Comparison of ENCODE assay signal across 8 cellular contexts in the genomic region with DNA sequence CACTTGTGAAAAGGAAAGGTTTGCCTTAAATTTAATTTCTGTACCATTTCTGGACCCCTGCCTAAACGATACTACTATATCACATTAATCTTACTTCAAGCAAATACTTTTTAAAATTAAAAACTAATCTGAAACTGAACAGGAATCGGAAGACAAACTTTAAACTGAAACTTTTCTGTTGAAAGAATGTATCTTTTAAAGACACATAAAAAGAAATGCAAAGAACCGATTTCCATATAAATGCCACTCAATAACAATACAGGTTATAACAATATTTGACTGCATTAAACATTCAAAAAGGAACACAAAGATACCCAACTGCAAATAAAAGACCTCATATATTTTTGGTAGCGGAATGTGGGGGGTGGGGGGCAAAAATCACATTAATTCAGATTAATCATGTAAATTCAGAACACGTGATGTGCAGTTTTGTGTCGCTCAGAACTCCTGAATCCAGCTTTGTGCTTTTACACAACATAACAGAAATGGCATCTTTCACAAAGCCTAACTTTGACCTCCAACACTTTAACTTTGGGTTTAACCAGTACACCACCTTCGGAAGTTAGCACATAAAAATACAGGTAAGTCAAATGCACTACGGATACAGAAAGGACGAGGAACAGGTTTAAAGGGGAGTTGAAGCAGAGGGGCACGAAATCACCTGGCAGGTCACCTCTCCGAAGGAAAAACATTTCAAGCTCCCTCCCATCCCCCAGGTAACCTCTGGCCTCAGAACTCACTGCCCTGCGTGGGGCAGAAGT. TPM values are rescaled to one million over a fixed set of nuclear protein-coding genes. Genes with fewer than 3 reads are reported as not detected.
DNase-seq lines count a peak whose midpoint lies in the region; ATAC-seq and TF ChIP-seq lines count a peak whose summit lies in the region.

No MANE protein-coding gene starts in this region.

- H3K27ac ChIP-seq in ectodermal cell (ENCODE audit: insufficient read depth, low read depth, low read length, poor library complexity, severe bottlenecking): no peak overlapping the region

- H3K27me3 ChIP-seq in BE2C (no peaks in the 10 kb centered on the region), MG63 (no peaks in the 10 kb centered on the region), ectodermal cell (ENCODE audit: control insufficient read depth, insufficient read depth, low read length, poor library complexity, severe bottlenecking) (peaks cover 29% of the 10 kb centered on the region)

- no peaks in the 10 kb centered on the region for H3K36me3 Mint-ChIP-seq in nephron (ENCODE audit: low read depth)

- H3K4me3 ChIP-seq in BE2C (ENCODE audit: low read depth, low read length) (peak overlapping the region; percentile 88), MG63 (peak overlapping the region; percentile 47), ectodermal cell (ENCODE audit: insufficient read depth, low read depth, low read length) (peak overlapping the region; percentile 81)

- TF ChIP-seq CTCF in BE2C (IDR thresholded peaks at IDR 0.05; ENCODE audit: low read depth, low read length) (no peak), nephron (IDR thresholded peaks at IDR 0.05; ENCODE audit: unreplicated experiment in 3 of 3) (no peak)

- 15 to 19% methylated on average over 10 to 11 of the region's 12 CpGs for WGBS in ectodermal cell, 2 experiments

- H3K4me1 ChIP-seq in BE2C (peaks cover 12% of the 10 kb centered on the region), ectodermal cell (ENCODE audit: control insufficient read depth, insufficient read depth, low read length) (peaks cover 3% of the 10 kb centered on the region)

- H3K27ac Mint-ChIP-seq in nephron: peak overlapping the region; percentile 62 to 96 (median 92)

- no peaks in the 10 kb centered on the region for H3K9me3 ChIP-seq in BE2C
- H3K9me3 ChIP-seq in MG63: no peaks in the 10 kb centered on the region
- H3K9me3 ChIP-seq in ectodermal cell (ENCODE audit: control insufficient read depth, low read length): no peaks in the 10 kb centered on the region

- peak overlapping the region; percentile 90 to 96 (median 94) for H3K4me3 Mint-ChIP-seq in nephron

- ATAC-seq in GM21360 (IDR thresholded peaks at IDR 0.05; ENCODE audit: unreplicated experiment) (no peak), GM21381 (IDR thresholded peaks at IDR 0.05; ENCODE audit: unreplicated experiment) (no peak)

- DNase-seq in BE2C: no peak
- no peak for DNase-seq in MG63
- no peak for DNase-seq in OCI-M2 (lab: John Stamatoyannopoulos, UW; ENCODE audit: unreplicated experiment)
- DNase-seq in MV-4-11 (lab: John Stamatoyannopoulos, UW): no peak

- H3K27me3 Mint-ChIP-seq in nephron (ENCODE audit: low read depth): no peaks in the 10 kb centered on the region

- H3K9me3 Mint-ChIP-seq in nephron: no peaks in the 10 kb centered on the region

- peaks cover 7% of the 10 kb centered on the region; the same call in 1 of the 2 replicates for H3K36me3 ChIP-seq in BE2C
- no peaks in the 10 kb centered on the region for H3K36me3 ChIP-seq in MG63
- H3K36me3 ChIP-seq in ectodermal cell (ENCODE audit: control insufficient read depth, insufficient read depth, low read length): no peaks in the 10 kb centered on the region

- H3K4me1 Mint-ChIP-seq in nephron: peaks cover 36% of the 10 kb centered on the region

RNA-seq across cellular contexts. Expression of gene LIFR, which starts 0.9 kb away (rescaled TPM):
- 8.2 TPM for polyA plus RNA-seq in BE2C (2012; ENCODE audit: insufficient read depth, insufficient read length, low read depth)
- total RNA-seq in MG63 (2014; rRNA removed; shearing (Covaris generic); ENCODE audit: low replicate concordance): 6.8 and 9.2 TPM in 2 replicates
- polyA plus RNA-seq in ectodermal cell (2013, experiment 1 of 4): 3.0 TPM
- 3.4 TPM for polyA plus RNA-seq in ectodermal cell (2013, experiment 2 of 4)
- 5.1 TPM for polyA plus RNA-seq in ectodermal cell (2013, experiment 3 of 4)
- polyA plus RNA-seq in ectodermal cell (2013, experiment 4 of 4): 4.3 TPM
